Comparison of ENCODE assay signal across 15 cellular contexts in the genomic region with DNA sequence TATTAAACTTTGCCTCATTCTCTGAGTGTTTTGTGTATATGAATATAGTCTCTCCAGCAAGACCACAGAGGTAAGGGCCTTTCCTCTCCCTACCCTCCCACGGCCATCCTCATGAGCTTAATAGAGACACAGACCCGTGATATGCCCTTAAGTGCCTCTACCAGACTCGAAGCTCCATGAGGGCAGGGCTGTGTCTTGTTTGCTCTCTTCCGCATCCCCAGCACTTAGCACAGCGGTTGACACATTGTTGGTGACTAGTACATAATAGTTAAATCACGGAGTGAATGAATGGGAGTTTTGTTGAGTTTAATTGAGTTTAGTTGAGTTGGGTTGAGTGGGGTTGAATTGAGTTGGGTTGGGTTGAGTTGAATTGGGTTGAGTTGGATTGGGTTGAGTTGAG.
DNase-seq lines count a peak whose midpoint lies in the region; ATAC-seq and TF ChIP-seq lines count a peak whose summit lies in the region.
"Had no signal": no experiment of that assay in that cellular context is flagged by ENCODE, and none has a peak within 500 bp of the region (broad histone marks: within the 10 kb centered on the region; RNA-seq: fewer than 3 reads in every experiment).

No MANE protein-coding gene starts in this region.

- H3K27me3 ChIP-seq in mammary epithelial cell (ENCODE audit: insufficient read depth, low read length) (no peaks in the 10 kb centered on the region), lower lobe of right lung (ENCODE audit: low read depth) (no peaks in the 10 kb centered on the region)

- H3K36me3 Mint-ChIP-seq in MCF 10A (ENCODE audit: insufficient read depth, unreplicated experiment) = no peaks in the 10 kb centered on the region
- H3K36me3 Mint-ChIP-seq: CD4-positive, CD25-positive, alpha-beta regulatory T cell had no signal

- H3K4me3 ChIP-seq in mammary epithelial cell (replicated peaks in 1 of 3; ENCODE audit: insufficient read depth in 1 of 3, low read depth in 2 of 3, low read length in 3 of 3) (no peak overlapping the region), lower lobe of right lung (no peak overlapping the region)

- dilution Hi-C loops in mammary epithelial cell (cut with HindIII; ENCODE audit: low sequenced_read_pairs) = no loop called here

- no peak overlapping the region for H2AFZ ChIP-seq in mammary epithelial cell (ENCODE audit: low read depth, low read length)

- ATAC-seq in lower lobe of right lung (no peak), HG02588 (IDR thresholded peaks at IDR 0.05; ENCODE audit: unreplicated experiment) (no peak)

- H3K9me3 Mint-ChIP-seq in MCF 10A (ENCODE audit: unreplicated experiment) = peaks cover 8% of the 10 kb centered on the region
- H3K9me3 Mint-ChIP-seq: HFFc6 had no signal

- H3K36me3 ChIP-seq in mammary epithelial cell (ENCODE audit: insufficient read depth, low read length) = no peaks in the 10 kb centered on the region
- no peaks in the 10 kb centered on the region for H3K36me3 ChIP-seq in lower lobe of right lung

- CTCF ChIA-PET in MCF 10A (lab: Yijun Ruan, JAX) (no interaction called here), mammary epithelial cell (lab: Charles Lee; ENCODE audit: low non-redundant PET) (no interaction called here)

- H3K4me3 Mint-ChIP-seq in MCF 10A (ENCODE audit: unreplicated experiment) = no peak overlapping the region
- H3K4me3 Mint-ChIP-seq: CD4-positive, CD25-positive, alpha-beta regulatory T cell; HFFc6 had no signal

- no TSS peak for BruUV-seq in MCF 10A (replicated peaks; lab: Mats Ljungman, UMichigan)
- BruUV-seq in mammary epithelial cell (replicated peaks; lab: Mats Ljungman, UMichigan) = no TSS peak

- H3K27ac ChIP-seq in mammary epithelial cell (ENCODE audit: insufficient read depth, low read depth, low read length) (no peak overlapping the region), lower lobe of right lung (peak overlapping the region; percentile 83)

- in situ Hi-C loops in mammary epithelial cell (cut with MboI; ENCODE audit: low sequenced_read_pairs in 2 of 2) (no loop called here), G401 (cut with HindIII; ENCODE audit: low sequenced_read_pairs) (no loop called here)

- TF ChIP-seq CTCF in MCF 10A (IDR thresholded peaks at IDR 0.05; ENCODE audit: unreplicated experiment) = no peak
- no peak for TF ChIP-seq CTCF in mammary epithelial cell (conservative IDR thresholded peaks at IDR 0.05 in 1 of 2, IDR thresholded peaks at IDR 0.05 in 1 of 2; ENCODE audit: extremely low read depth in 1 of 2, insufficient read depth in 1 of 2, low read depth in 1 of 2, low read length in 2 of 2)
- no peak for TF ChIP-seq CTCF in lower lobe of right lung (IDR thresholded peaks at IDR 0.05)

- H3K4me1 Mint-ChIP-seq in MCF 10A (ENCODE audit: insufficient read depth, unreplicated experiment) = peaks cover 19% of the 10 kb centered on the region

- H4K20me1 ChIP-seq in mammary epithelial cell (ENCODE audit: insufficient read depth, low read length) = no peaks in the 10 kb centered on the region

- H3K27ac Mint-ChIP-seq in MCF 10A (ENCODE audit: low read depth, unreplicated experiment) = peak overlapping the region; percentile 50
- H3K27ac Mint-ChIP-seq: CD4-positive, CD25-positive, alpha-beta regulatory T cell; HFFc6 had no signal

- no peaks in the 10 kb centered on the region for H3K79me2 ChIP-seq in mammary epithelial cell (ENCODE audit: insufficient read depth, low read length)

- DNase-seq in MCF 10A (ENCODE audit: unreplicated experiment) (no peak), mammary epithelial cell (no peak), lower lobe of right lung (no peak), posterior vena cava (ENCODE audit: low spot score) (peak; percentile 30), NOMO-1 treated with DMSO at 0.1 percent for 48 hours (lab: John Stamatoyannopoulos, UW; ENCODE audit: unreplicated experiment) (no peak), ureter (ENCODE audit: low spot score) (no peak), G401 (ENCODE audit: low spot score) (no peak)
- DNase-seq: CD4-positive, CD25-positive, alpha-beta regulatory T cell; HFFc6; Karpas-422; NCI-H1105 treated with DMSO at 0.1 percent for 48 hours; NCI-H187; NCI-H69; NK-92 treated with Interleukin-12 subunit alpha and Interleukin-12 subunit beta, amount 100 ng/mL, for 24 hours had no signal

- 90% methylated on average over 6 of the region's 6 CpGs for WGBS in mammary epithelial cell (ENCODE audit: low coverage, missing lambda C conversion rate)

- no peaks in the 10 kb centered on the region for H3K27me3 Mint-ChIP-seq in MCF 10A (ENCODE audit: insufficient read depth, unreplicated experiment)

- H3K9ac ChIP-seq in mammary epithelial cell (ENCODE audit: insufficient read depth, low read length) = no peak overlapping the region

- POLR2A ChIA-PET in MCF 10A (lab: Yijun Ruan, JAX) = interaction anchor here (0.7 kb wide), 1 partner anchor 12 kb away, joined by 3 read pairs; no protein-coding TSS in a partner anchor

- no peaks in the 10 kb centered on the region for H3K9me3 ChIP-seq in mammary epithelial cell (replicated peaks; ENCODE audit: insufficient read depth, low read length)
- H3K9me3 ChIP-seq in lower lobe of right lung = no peaks in the 10 kb centered on the region

- H3K4me1 ChIP-seq in mammary epithelial cell (ENCODE audit: insufficient read depth, low read length) (peaks cover 57% of the 10 kb centered on the region), lower lobe of right lung (peaks cover 62% of the 10 kb centered on the region)

- H3K4me2 ChIP-seq in mammary epithelial cell (ENCODE audit: insufficient read depth, low read depth, low read length) = no peak overlapping the region

- intact Hi-C loops in MCF 10A (cut with micrococcal nuclease) (no loop called here), mammary epithelial cell (cut with micrococcal nuclease) (loop anchor here (5.0 kb wide), 1 partner anchor 53 kb away; no protein-coding TSS in a partner anchor), lower lobe of right lung (cut with DNase I) (no loop called here), posterior vena cava (cut with DNase I) (loop anchor here in 1 of 2 donors (10.0 kb wide), 1 partner anchor 129 kb away; no protein-coding TSS in a partner anchor)
